ENCODE assay signal across 5 cellular contexts in the genomic region with DNA sequence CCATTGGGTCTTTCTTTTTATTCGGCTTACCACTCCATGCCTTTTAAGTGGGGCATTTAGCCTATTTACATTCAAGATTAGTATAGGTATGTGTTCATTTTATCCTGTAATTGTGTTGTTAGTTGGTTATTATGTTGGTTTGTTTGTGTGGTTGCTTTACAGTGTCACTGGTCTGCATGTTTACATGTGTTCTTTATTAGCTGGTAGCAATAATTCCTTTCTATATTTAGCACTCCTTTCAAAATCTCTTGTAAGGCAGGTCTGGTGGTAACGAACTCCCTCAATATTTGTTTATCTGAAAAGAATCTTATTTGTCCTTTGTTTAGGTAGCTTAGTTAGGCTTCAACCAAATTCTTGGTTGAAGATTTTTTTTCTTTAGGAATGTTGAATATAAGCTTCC.
"Had no signal": no experiment of that assay in that cellular context is flagged by ENCODE, and none has a peak within 500 bp of the region (broad histone marks: within the 10 kb centered on the region; RNA-seq: fewer than 3 reads in every experiment).

No MANE protein-coding gene starts in this region.

- DNase-seq: H9, HCEC 1CT, IMR-90 had no signal

- ATAC-seq: GM23338, K562 had no signal

- H3K4me3 ChIP-seq: GM23338, K562 had no signal
